1 cellular context compared by ENCODE assay signal in the genomic region with DNA sequence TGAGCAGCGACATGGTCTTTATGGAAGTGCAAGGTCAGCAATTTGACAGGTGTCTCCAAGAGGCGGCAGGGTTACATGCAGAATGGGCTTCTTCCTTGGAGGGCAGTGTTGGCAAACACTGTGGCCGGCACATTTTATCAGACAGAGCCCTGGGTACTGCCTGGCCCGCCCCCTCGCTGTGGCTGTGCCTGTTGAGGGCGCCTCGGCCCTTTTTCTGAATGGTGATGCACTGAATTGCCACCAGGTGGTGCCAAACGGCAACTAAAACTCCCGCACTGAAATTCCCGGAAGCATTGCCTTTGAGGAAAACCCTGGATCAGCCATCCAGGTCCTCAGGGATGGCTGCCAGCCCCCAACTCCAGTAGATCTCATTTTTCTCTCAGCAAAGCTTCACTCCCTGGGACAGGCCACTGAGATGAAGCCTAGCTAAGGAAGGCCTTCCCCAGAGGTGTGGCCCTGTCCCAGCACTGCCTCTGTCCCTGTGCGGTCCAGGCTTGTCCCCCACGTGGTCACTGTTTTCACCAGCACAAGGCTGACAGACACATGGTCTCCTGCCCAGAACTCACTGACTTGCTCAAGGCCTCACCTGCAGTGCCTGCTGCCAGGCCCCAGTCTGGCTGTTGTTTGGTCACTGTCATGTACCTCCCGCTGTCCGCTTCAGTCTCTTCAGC.
TF ChIP-seq lines count a peak whose summit lies in the region.

No MANE protein-coding gene starts in this region.

TF ChIP-seq in HEK293, 187 proteins besides CTCF, POLR2A, EP300 and RAD21 (continued from another document and continues in another):
- TF ChIP-seq ZBTB6 (tag by site-specific recombination; IDR thresholded peaks at IDR 0.05) (no peak), ZNF211 (tag by site-specific recombination; IDR thresholded peaks at IDR 0.05; ENCODE audit: low read depth) (no peak), ZNF473 (tag by site-specific recombination; IDR thresholded peaks at IDR 0.05) (no peak), ZNF561 (tag by site-specific recombination; IDR thresholded peaks at IDR 0.05; ENCODE audit: borderline replicate concordance) (0 out of 2 replicates have a peak, but pooled peaks have one; percentile 48), ZNF10 (tag by site-specific recombination; IDR thresholded peaks at IDR 0.05) (peak; percentile 64; the same call in 1 of the 2 replicates), ZNF391 (tag by site-specific recombination; IDR thresholded peaks at IDR 0.05; ENCODE audit: borderline replicate concordance, low read depth) (no peak), ZNF785 (tag by site-specific recombination; IDR thresholded peaks at IDR 0.05) (no peak), HOXC10 (CRISPR knock-in tag; IDR thresholded peaks at IDR 0.05) (no peak), ZNF701 (tag by site-specific recombination; IDR thresholded peaks at IDR 0.05) (no peak), ZNF560 (tag by site-specific recombination; IDR thresholded peaks at IDR 0.05; ENCODE audit: borderline replicate concordance) (no peak), ZFP3 (tag by site-specific recombination; IDR thresholded peaks at IDR 0.05; ENCODE audit: low read depth) (no peak), ZNF311 (tag by site-specific recombination; IDR thresholded peaks at IDR 0.05; ENCODE audit: borderline replicate concordance) (no peak), ZSCAN23 (tag by site-specific recombination; IDR thresholded peaks at IDR 0.05) (no peak), TRIM28 (IDR thresholded peaks at IDR 0.05; ENCODE audit: borderline replicate concordance, low read length) (no peak), ZNF596 (tag by site-specific recombination; IDR thresholded peaks at IDR 0.05) (no peak), ZNF16 (tag by site-specific recombination; IDR thresholded peaks at IDR 0.05; ENCODE audit: low read depth) (no peak), ZBTB7A (tag by site-specific recombination; IDR thresholded peaks at IDR 0.05; ENCODE audit: low read depth) (no peak), EGR2 (tag by site-specific recombination; IDR thresholded peaks at IDR 0.05; ENCODE audit: low read depth) (no peak), ZNF571 (tag by site-specific recombination; IDR thresholded peaks at IDR 0.05) (no peak), ZNF600 (tag by site-specific recombination; IDR thresholded peaks at IDR 0.05) (no peak), KLF10 (tag by site-specific recombination; IDR thresholded peaks at IDR 0.05) (no peak), YY1 (tag by site-specific recombination; IDR thresholded peaks at IDR 0.05) (no peak), ZSCAN16 (tag by site-specific recombination; IDR thresholded peaks at IDR 0.05) (no peak), ZNF37A (tag by site-specific recombination; IDR thresholded peaks at IDR 0.05) (no peak), ZNF529 (tag by site-specific recombination; IDR thresholded peaks at IDR 0.05; ENCODE audit: insufficient replicate concordance) (no peak), ZNF837 (tag by site-specific recombination; IDR thresholded peaks at IDR 0.05) (no peak), KLF9 (tag by site-specific recombination; IDR thresholded peaks at IDR 0.05; ENCODE audit: low read depth) (0 out of 2 replicates have a peak, but pooled peaks have one; percentile 52), PBX3 (CRISPR knock-in tag; IDR thresholded peaks at IDR 0.05) (no peak), ZBTB21 (tag by site-specific recombination; IDR thresholded peaks at IDR 0.05) (no peak), SCRT2 (tag by site-specific recombination; IDR thresholded peaks at IDR 0.05) (peak; percentile 92), PRDM1 (tag by site-specific recombination; IDR thresholded peaks at IDR 0.05) (no peak), ZFP37 (tag by site-specific recombination; IDR thresholded peaks at IDR 0.05) (no peak), ZNF19 (tag by site-specific recombination; IDR thresholded peaks at IDR 0.05; ENCODE audit: low read depth) (no peak), ZNF366 (tag by site-specific recombination; conservative IDR thresholded peaks at IDR 0.05) (no peak), ZNF362 (tag by site-specific recombination; IDR thresholded peaks at IDR 0.05) (no peak), BCL11A (tag by site-specific recombination; IDR thresholded peaks at IDR 0.05; ENCODE audit: low read depth) (no peak), ZNF549 (tag by site-specific recombination; IDR thresholded peaks at IDR 0.05) (no peak), IKZF3 (tag by site-specific recombination; IDR thresholded peaks at IDR 0.05) (peak; percentile 82), ZNF777 (tag by site-specific recombination; IDR thresholded peaks at IDR 0.05; ENCODE audit: borderline replicate concordance) (no peak), ZNF830 (tag by site-specific recombination; IDR thresholded peaks at IDR 0.05; ENCODE audit: low read depth) (no peak), RBAK (tag by site-specific recombination; IDR thresholded peaks at IDR 0.05) (no peak), ZNF114 (tag by site-specific recombination; IDR thresholded peaks at IDR 0.05) (no peak), ZNF548 (tag by site-specific recombination; IDR thresholded peaks at IDR 0.05) (no peak), YY2 (tag by site-specific recombination; IDR thresholded peaks at IDR 0.05) (no peak), ZNF2 (tag by site-specific recombination; IDR thresholded peaks at IDR 0.05) (peak; percentile 56), GFI1B (tag by site-specific recombination; IDR thresholded peaks at IDR 0.05) (no peak)
- TF ChIP-seq, protein P1, sequence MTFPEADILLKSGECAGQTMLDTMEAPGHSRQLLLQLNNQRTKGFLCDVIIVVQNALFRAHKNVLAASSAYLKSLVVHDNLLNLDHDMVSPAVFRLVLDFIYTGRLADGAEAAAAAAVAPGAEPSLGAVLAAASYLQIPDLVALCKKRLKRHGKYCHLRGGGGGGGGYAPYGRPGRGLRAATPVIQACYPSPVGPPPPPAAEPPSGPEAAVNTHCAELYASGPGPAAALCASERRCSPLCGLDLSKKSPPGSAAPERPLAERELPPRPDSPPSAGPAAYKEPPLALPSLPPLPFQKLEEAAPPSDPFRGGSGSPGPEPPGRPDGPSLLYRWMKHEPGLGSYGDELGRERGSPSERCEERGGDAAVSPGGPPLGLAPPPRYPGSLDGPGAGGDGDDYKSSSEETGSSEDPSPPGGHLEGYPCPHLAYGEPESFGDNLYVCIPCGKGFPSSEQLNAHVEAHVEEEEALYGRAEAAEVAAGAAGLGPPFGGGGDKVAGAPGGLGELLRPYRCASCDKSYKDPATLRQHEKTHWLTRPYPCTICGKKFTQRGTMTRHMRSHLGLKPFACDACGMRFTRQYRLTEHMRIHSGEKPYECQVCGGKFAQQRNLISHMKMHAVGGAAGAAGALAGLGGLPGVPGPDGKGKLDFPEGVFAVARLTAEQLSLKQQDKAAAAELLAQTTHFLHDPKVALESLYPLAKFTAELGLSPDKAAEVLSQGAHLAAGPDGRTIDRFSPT (tag by site-specific recombination; IDR thresholded peaks at IDR 0.05), result no peak
- TF ChIP-seq, protein P2, sequence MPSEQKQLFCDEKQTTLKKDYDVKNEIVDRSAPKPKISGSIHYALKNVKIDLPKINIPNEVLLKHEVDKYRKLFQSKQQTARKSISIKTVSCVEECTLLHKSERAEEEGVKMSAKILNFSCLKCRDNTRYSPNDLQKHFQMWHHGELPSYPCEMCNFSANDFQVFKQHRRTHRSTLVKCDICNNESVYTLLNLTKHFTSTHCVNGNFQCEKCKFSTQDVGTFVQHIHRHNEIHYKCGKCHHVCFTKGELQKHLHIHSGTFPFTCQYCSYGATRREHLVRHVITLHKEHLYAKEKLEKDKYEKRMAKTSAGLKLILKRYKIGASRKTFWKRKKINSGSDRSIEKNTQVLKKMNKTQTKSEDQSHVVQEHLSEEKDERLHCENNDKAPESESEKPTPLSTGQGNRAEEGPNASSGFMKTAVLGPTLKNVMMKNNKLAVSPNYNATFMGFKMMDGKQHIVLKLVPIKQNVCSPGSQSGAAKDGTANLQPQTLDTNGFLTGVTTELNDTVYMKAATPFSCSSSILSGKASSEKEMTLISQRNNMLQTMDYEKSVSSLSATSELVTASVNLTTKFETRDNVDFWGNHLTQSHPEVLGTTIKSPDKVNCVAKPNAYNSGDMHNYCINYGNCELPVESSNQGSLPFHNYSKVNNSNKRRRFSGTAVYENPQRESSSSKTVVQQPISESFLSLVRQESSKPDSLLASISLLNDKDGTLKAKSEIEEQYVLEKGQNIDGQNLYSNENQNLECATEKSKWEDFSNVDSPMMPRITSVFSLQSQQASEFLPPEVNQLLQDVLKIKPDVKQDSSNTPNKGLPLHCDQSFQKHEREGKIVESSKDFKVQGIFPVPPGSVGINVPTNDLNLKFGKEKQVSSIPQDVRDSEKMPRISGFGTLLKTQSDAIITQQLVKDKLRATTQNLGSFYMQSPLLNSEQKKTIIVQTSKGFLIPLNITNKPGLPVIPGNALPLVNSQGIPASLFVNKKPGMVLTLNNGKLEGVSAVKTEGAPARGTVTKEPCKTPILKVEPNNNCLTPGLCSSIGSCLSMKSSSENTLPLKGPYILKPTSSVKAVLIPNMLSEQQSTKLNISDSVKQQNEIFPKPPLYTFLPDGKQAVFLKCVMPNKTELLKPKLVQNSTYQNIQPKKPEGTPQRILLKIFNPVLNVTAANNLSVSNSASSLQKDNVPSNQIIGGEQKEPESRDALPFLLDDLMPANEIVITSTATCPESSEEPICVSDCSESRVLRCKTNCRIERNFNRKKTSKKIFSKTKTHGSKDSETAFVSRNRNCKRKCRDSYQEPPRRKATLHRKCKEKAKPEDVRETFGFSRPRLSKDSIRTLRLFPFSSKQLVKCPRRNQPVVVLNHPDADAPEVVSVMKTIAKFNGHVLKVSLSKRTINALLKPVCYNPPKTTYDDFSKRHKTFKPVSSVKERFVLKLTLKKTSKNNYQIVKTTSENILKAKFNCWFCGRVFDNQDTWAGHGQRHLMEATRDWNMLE (tag by site-specific recombination; conservative IDR thresholded peaks at IDR 0.05; ENCODE audit: low read depth), result no peak
- TF ChIP-seq, protein P3, sequence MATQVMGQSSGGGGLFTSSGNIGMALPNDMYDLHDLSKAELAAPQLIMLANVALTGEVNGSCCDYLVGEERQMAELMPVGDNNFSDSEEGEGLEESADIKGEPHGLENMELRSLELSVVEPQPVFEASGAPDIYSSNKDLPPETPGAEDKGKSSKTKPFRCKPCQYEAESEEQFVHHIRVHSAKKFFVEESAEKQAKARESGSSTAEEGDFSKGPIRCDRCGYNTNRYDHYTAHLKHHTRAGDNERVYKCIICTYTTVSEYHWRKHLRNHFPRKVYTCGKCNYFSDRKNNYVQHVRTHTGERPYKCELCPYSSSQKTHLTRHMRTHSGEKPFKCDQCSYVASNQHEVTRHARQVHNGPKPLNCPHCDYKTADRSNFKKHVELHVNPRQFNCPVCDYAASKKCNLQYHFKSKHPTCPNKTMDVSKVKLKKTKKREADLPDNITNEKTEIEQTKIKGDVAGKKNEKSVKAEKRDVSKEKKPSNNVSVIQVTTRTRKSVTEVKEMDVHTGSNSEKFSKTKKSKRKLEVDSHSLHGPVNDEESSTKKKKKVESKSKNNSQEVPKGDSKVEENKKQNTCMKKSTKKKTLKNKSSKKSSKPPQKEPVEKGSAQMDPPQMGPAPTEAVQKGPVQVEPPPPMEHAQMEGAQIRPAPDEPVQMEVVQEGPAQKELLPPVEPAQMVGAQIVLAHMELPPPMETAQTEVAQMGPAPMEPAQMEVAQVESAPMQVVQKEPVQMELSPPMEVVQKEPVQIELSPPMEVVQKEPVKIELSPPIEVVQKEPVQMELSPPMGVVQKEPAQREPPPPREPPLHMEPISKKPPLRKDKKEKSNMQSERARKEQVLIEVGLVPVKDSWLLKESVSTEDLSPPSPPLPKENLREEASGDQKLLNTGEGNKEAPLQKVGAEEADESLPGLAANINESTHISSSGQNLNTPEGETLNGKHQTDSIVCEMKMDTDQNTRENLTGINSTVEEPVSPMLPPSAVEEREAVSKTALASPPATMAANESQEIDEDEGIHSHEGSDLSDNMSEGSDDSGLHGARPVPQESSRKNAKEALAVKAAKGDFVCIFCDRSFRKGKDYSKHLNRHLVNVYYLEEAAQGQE (tag by site-specific recombination; IDR thresholded peaks at IDR 0.05), result no peak
- TF ChIP-seq, protein P4, sequence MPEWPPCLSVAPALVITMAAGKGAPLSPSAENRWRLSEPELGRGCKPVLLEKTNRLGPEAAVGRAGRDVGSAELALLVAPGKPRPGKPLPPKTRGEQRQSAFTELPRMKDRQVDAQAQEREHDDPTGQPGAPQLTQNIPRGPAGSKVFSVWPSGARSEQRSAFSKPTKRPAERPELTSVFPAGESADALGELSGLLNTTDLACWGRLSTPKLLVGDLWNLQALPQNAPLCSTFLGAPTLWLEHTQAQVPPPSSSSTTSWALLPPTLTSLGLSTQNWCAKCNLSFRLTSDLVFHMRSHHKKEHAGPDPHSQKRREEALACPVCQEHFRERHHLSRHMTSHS (tag by site-specific recombination; IDR thresholded peaks at IDR 0.05), result no peak
